Comparison of ENCODE assay signal across 8 cellular contexts in genomic region chr14:77707724-77708408, GRCh38. TPM values are rescaled to one million over a fixed set of nuclear protein-coding genes. Genes with fewer than 3 reads are reported as not detected.
DNase-seq lines count a peak whose midpoint lies in the region; ATAC-seq and TF ChIP-seq lines count a peak whose summit lies in the region.

Gene ALKBH1 (minus strand): TSS chr14:77708023. CDS start chr14:77708004, 19 bp downstream.
Gene SLIRP (plus strand): TSS chr14:77708103. CDS start chr14:77708112, 9 bp downstream.

- H3K36me3 Mint-ChIP-seq in WTC11, result peaks cover 38% of the 10 kb centered on the region

- DNase-seq in AG08395 (ENCODE audit: low spot score), result peak; percentile 95
- DNase-seq in NCI-H2227 (lab: John Stamatoyannopoulos, UW; ENCODE audit: unreplicated experiment), result peak; percentile 92
- peak; percentile 76 for DNase-seq in WTC11 (ENCODE audit: low spot score)
- DNase-seq in caudate nucleus (lab: John Stamatoyannopoulos, UW), result peak in 60 of 61 donors; percentile 27 to 93 (median 80)
- peak; percentile 99 for DNase-seq in inferior parietal cortex (ENCODE audit: extremely low spot score)
- peak; percentile 78 to 79 for DNase-seq in stimulated activated CD4-positive, alpha-beta T cell treated with anti-CD3 and anti-CD28 coated beads, Interleukin-12 subunit alpha, Interleukin-12 subunit beta, amount 100 ng/mL, for 24 hours (ENCODE audit: low read depth in 2 of 2)

- POLR2A ChIA-PET in WTC11 (lab: Charles Lee), result no interaction called here

- no peaks in the 10 kb centered on the region for H3K9me3 Mint-ChIP-seq in WTC11

- peaks cover 18% of the 10 kb centered on the region for H3K4me1 Mint-ChIP-seq in WTC11

- TF ChIP-seq CTCF in WTC11 (IDR thresholded peaks at IDR 0.05), result no peak

- no peaks in the 10 kb centered on the region for H3K27me3 Mint-ChIP-seq in WTC11 (ENCODE audit: low read depth)

- H3K27ac ChIP-seq in caudate nucleus (ENCODE audit: low read depth, low read length), result peak within 1 kb of the TSS; percentile 32

- ATAC-seq in GM18909 (IDR thresholded peaks at IDR 0.05; ENCODE audit: poor library complexity, unreplicated experiment) (peak; percentile 98), HG03159 (IDR thresholded peaks at IDR 0.05; ENCODE audit: unreplicated experiment) (peak; percentile 97), WTC11 (peak; percentile 96)

- peak within 1 kb of the TSS; percentile 90 for H3K27ac Mint-ChIP-seq in WTC11

- H3K4me3 Mint-ChIP-seq in WTC11, result peak within 1 kb of the TSS; percentile 91

- CTCF ChIA-PET in WTC11 (lab: Charles Lee), result no interaction called here

TF ChIP-seq in WTC11, 78 proteins besides CTCF, POLR2A, EP300 and RAD21 (continues in another document):
- no peak for TF ChIP-seq ELF4 (CRISPR knock-in tag; IDR thresholded peaks at IDR 0.05; ENCODE audit: low read depth)
- no peak for TF ChIP-seq ZNF671 (CRISPR knock-in tag; IDR thresholded peaks at IDR 0.05)
- peak; percentile 57; the same call in 1 of the 2 replicates for TF ChIP-seq MYBL2 (CRISPR knock-in tag; IDR thresholded peaks at IDR 0.05)
- no peak for TF ChIP-seq USF1 (CRISPR knock-in tag; IDR thresholded peaks at IDR 0.05)
- no peak for TF ChIP-seq RELA (CRISPR knock-in tag; IDR thresholded peaks at IDR 0.05; ENCODE audit: borderline replicate concordance)
- TF ChIP-seq HMGA2 (CRISPR knock-in tag; IDR thresholded peaks at IDR 0.05), result no peak
- no peak for TF ChIP-seq E2F1 (CRISPR knock-in tag; IDR thresholded peaks at IDR 0.05)
- 0 out of 2 replicates have a peak, but pooled peaks have one; percentile 22 for TF ChIP-seq ETV6 (CRISPR knock-in tag; IDR thresholded peaks at IDR 0.05)
- TF ChIP-seq ZNF232 (CRISPR knock-in tag; IDR thresholded peaks at IDR 0.05), result 0 out of 2 replicates have a peak, but pooled peaks have one; percentile 35
- 0 out of 2 replicates have a peak, but pooled peaks have one; percentile 54 for TF ChIP-seq SP1 (CRISPR knock-in tag; conservative IDR thresholded peaks at IDR 0.05)
- TF ChIP-seq FOXP1 (CRISPR knock-in tag; IDR thresholded peaks at IDR 0.05; ENCODE audit: borderline replicate concordance), result peak; percentile 50; the same call in 1 of the 2 replicates
- no peak for TF ChIP-seq ZBTB21 (CRISPR knock-in tag; IDR thresholded peaks at IDR 0.05; ENCODE audit: borderline replicate concordance)
- no peak for TF ChIP-seq USF2 (CRISPR knock-in tag; IDR thresholded peaks at IDR 0.05)
- no peak for TF ChIP-seq ZNF532 (CRISPR knock-in tag; IDR thresholded peaks at IDR 0.05; ENCODE audit: borderline replicate concordance)
- TF ChIP-seq PRDM15 (CRISPR knock-in tag; IDR thresholded peaks at IDR 0.05), result no peak
- TF ChIP-seq NR1H2 (CRISPR knock-in tag; IDR thresholded peaks at IDR 0.05), result no peak
- no peak for TF ChIP-seq ZNF512 (CRISPR knock-in tag; IDR thresholded peaks at IDR 0.05; ENCODE audit: borderline replicate concordance)
- peak; percentile 79; the same call in 1 of the 2 replicates for TF ChIP-seq GABPB1 (CRISPR knock-in tag; IDR thresholded peaks at IDR 0.05)
- TF ChIP-seq ZNF219 (CRISPR knock-in tag; IDR thresholded peaks at IDR 0.05; ENCODE audit: borderline replicate concordance), result no peak

RNA-seq across cellular contexts. Expression of gene ALKBH1, which starts in this region (rescaled TPM):
- 14.5 to 18.8 TPM (median 17.8 TPM) in 3 replicates for total RNA-seq in WTC11 (2021)

RNA-seq across cellular contexts. Expression of gene SLIRP, which starts in this region (rescaled TPM):
- 317 to 377 TPM (median 325 TPM) in 3 replicates for total RNA-seq in WTC11 (2021)

Comparison
In these comparisons a context has a peak if more than half of its experiments do, and no peak if none do; other contexts are left out.
1. Peak in every context shown above with its lines: DNase-seq, ATAC-seq and H3K27ac ChIP-seq.